28 cellular contexts compared by ENCODE assay signal in the genomic region with DNA sequence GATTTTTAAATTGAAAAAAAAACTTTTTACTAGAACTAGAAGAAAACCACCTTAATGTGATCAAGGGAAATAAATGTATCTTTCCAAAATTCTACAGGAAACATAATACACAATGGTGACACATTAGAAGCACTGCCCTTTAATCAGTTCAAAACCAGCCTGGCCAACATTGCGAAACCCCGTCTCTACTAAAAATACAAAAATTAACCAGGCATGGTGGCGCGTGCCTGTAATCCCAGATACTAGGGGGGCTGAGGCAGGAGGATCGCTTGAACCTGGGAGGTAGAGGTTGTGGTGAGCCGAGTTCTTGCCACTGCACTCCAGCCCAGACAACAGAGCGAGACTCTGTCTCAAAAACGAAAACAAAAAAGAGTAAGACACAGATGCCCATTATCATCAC.
"Had no signal": no experiment of that assay in that cellular context is flagged by ENCODE, and none has a peak within 500 bp of the region (broad histone marks: within the 10 kb centered on the region; RNA-seq: fewer than 3 reads in every experiment).

No MANE protein-coding gene starts in this region.

- H3K4me1 ChIP-seq: body of pancreas, breast epithelium, SJCRH30 had no signal

- H3K9me3 Mint-ChIP-seq: activated CD4-positive, alpha-beta T cell treated with anti-CD3 and anti-CD28 coated beads, Interleukin-2, amount 10 ng/mL, durations not matched to agents 7 days and 5 days; activated T-cell treated with anti-CD3 and anti-CD28 coated beads, Interleukin-2, amount 50 U/mL, for 4 hours; activated T-helper 1 cell treated with anti-CD3 and anti-CD28 coated beads, Interleukin-12 subunit alpha, Interleukin-12 subunit beta, Interleukin-2, Interleukin-4 antibody, amounts not matched to agents 30 ng/mL and 10 ng/mL and 1 ng/mL, durations not matched to agents 14 hours and 24 hours and 36 hours had no signal

- H3K27ac ChIP-seq: adrenal gland, body of pancreas, breast epithelium, SJCRH30, SK-N-MC, WERI-Rb-1 had no signal

- DNase-seq: activated CD4-positive, alpha-beta T cell treated with anti-CD3 and anti-CD28 coated beads, Interleukin-2, amount 10 ng/mL, durations not matched to agents 7 days and 5 days; activated CD4-positive, alpha-beta T cell treated with anti-CD3 and anti-CD28 coated beads, Interleukin-2, amount 50 U/mL, for 48 hours; activated CD4-positive, CD25-positive, alpha-beta regulatory T cell; activated CD8-positive, alpha-beta T cell treated with anti-CD3 and anti-CD28 coated beads, Interleukin-2, amount 10 ng/mL, durations not matched to agents 7 days and 5 days; activated gamma-delta T cell treated with Interleukin-2 at 50 U/mL for 16 hours; activated naive CD4-positive, alpha-beta T cell treated with anti-CD3 and anti-CD28 coated beads for 36 hours; activated T-cell treated with anti-CD3 and anti-CD28 coated beads, Interleukin-2, amount 50 U/mL, for 4 hours; adrenal gland; body of pancreas; cerebellar nuclear complex; NCI-H1105; NCI-H1436; NCI-H1694; NCI-H1930; NCI-H2081 treated with DMSO at 0.1 percent for 48 hours; NCI-H226; NCI-H446 treated with DMSO at 0.1 percent for 48 hours; NCI-H524; SHP77; SJCRH30; T1000; WERI-Rb-1 had no signal

- H3K4me3 Mint-ChIP-seq: activated CD4-positive, alpha-beta T cell treated with anti-CD3 and anti-CD28 coated beads, Interleukin-2, amount 10 ng/mL, durations not matched to agents 7 days and 5 days; activated CD8-positive, alpha-beta T cell treated with anti-CD3 and anti-CD28 coated beads, Interleukin-2, amount 10 ng/mL, durations not matched to agents 7 days and 5 days; activated naive CD4-positive, alpha-beta T cell treated with anti-CD3 and anti-CD28 coated beads for 36 hours; activated T-cell treated with anti-CD3 and anti-CD28 coated beads, Interleukin-2, amount 50 U/mL, for 4 hours; activated T-helper 1 cell treated with anti-CD3 and anti-CD28 coated beads, Interleukin-12 subunit alpha, Interleukin-12 subunit beta, Interleukin-2, Interleukin-4 antibody, amounts not matched to agents 30 ng/mL and 10 ng/mL and 1 ng/mL, durations not matched to agents 14 hours and 24 hours and 36 hours had no signal

- FAIRE-seq: astrocyte had no signal

- H3K36me3 ChIP-seq: adrenal gland, SJCRH30, WERI-Rb-1 had no signal

- H3K27me3 Mint-ChIP-seq: activated CD4-positive, alpha-beta T cell treated with anti-CD3 and anti-CD28 coated beads, Interleukin-2, amount 10 ng/mL, durations not matched to agents 7 days and 5 days had no signal

- H3K27ac Mint-ChIP-seq: activated CD4-positive, alpha-beta T cell treated with anti-CD3 and anti-CD28 coated beads, Interleukin-2, amount 10 ng/mL, durations not matched to agents 7 days and 5 days; activated CD8-positive, alpha-beta T cell treated with anti-CD3 and anti-CD28 coated beads, Interleukin-2, amount 10 ng/mL, durations not matched to agents 7 days and 5 days; activated naive CD4-positive, alpha-beta T cell treated with anti-CD3 and anti-CD28 coated beads for 36 hours; activated naive CD4-positive, alpha-beta T cell treated with anti-CD3 and anti-CD28 coated beads, Interleukin-2, amount 50 U/mL, for 72 hours; activated T-helper 1 cell treated with anti-CD3 and anti-CD28 coated beads, Interleukin-12 subunit alpha, Interleukin-12 subunit beta, Interleukin-2, Interleukin-4 antibody, amounts not matched to agents 30 ng/mL and 10 ng/mL and 1 ng/mL, durations not matched to agents 14 hours and 24 hours and 36 hours had no signal

- H3K27me3 ChIP-seq: adrenal gland, body of pancreas, breast epithelium, SJCRH30 had no signal

- H3K9me3 ChIP-seq: adrenal gland, body of pancreas, SJCRH30 had no signal

- H3K4me3 ChIP-seq: adrenal gland, body of pancreas, breast epithelium, SJCRH30, SK-N-MC had no signal

- ATAC-seq: activated CD8-positive, alpha-beta T cell treated with anti-CD3 and anti-CD28 coated beads, Interleukin-2, amount 10 ng/mL, durations not matched to agents 7 days and 5 days; activated naive CD4-positive, alpha-beta T cell treated with anti-CD3 and anti-CD28 coated beads, Interleukin-2, amount 50 U/mL, for 72 hours; activated T-cell treated with anti-CD3 and anti-CD28 coated beads, Interleukin-2, amount 50 U/mL, for 4 hours; body of pancreas; Panc1 had no signal
